8 cellular contexts compared by ENCODE assay signal in genomic region chr14:22471545-22472121, GRCh38.
DNase-seq lines count a peak whose midpoint lies in the region; ATAC-seq and TF ChIP-seq lines count a peak whose summit lies in the region.

No MANE protein-coding gene starts in this region.

- peak; percentile 69 for TF ChIP-seq RAD21 in Ishikawa (IDR thresholded peaks at IDR 0.05; ENCODE audit: low read depth)

- no TSS peak for BruUV-seq in A673 (replicated peaks; lab: Mats Ljungman, UMichigan)

- H3K4me1 Mint-ChIP-seq in naive thymus-derived CD8-positive, alpha-beta T cell = peaks cover 0 to 76% (median under 1%) of the 10 kb centered on the region in 4 donors
- H3K4me1 Mint-ChIP-seq in activated naive CD8-positive, alpha-beta T cell treated with anti-CD3 and anti-CD28 coated beads for 36 hours = no peaks in the 10 kb centered on the region

- TF ChIP-seq CTCF in A673 (conservative IDR thresholded peaks at IDR 0.05; ENCODE audit: low read depth, low read length) = peak; percentile 89
- peak; percentile 71 for TF ChIP-seq CTCF in astrocyte of the spinal cord (IDR thresholded peaks at IDR 0.05; ENCODE audit: low read depth, low read length)

- no peak for ATAC-seq in naive thymus-derived CD8-positive, alpha-beta T cell
- ATAC-seq in GM21786 (IDR thresholded peaks at IDR 0.05; ENCODE audit: unreplicated experiment) = no peak

- H3K36me3 ChIP-seq in A673 (ENCODE audit: insufficient read depth, low read length, poor library complexity, severe bottlenecking) = no peaks in the 10 kb centered on the region

- intact Hi-C loops in A673 (cut with micrococcal nuclease; ENCODE audit: unreplicated experiment) = loop anchor here (5.0 to 10.0 kb wide), 6 partner anchors 39 to 383 kb away; partner anchors contain the start of gene OXA1L

- no peaks in the 10 kb centered on the region for H3K27me3 ChIP-seq in A673 (replicated peaks; ENCODE audit: insufficient read depth, low read depth, low read length, poor library complexity)

- no peak overlapping the region for H3K4me3 Mint-ChIP-seq in naive thymus-derived CD8-positive, alpha-beta T cell
- H3K4me3 Mint-ChIP-seq in activated naive CD8-positive, alpha-beta T cell treated with anti-CD3 and anti-CD28 coated beads for 36 hours = no peak overlapping the region

- peak overlapping the region; percentile 80 for H3K27ac ChIP-seq in A673 (ENCODE audit: low read depth, low read length, poor library complexity, severe bottlenecking)

- no peaks in the 10 kb centered on the region for H3K9me3 ChIP-seq in A673 (ENCODE audit: low read depth, low read length, poor library complexity, severe bottlenecking)

- H3K27ac Mint-ChIP-seq in naive thymus-derived CD8-positive, alpha-beta T cell = peak overlapping the region in 1 of 10 donors; percentile 66
- H3K27ac Mint-ChIP-seq in activated naive CD8-positive, alpha-beta T cell treated with anti-CD3 and anti-CD28 coated beads for 36 hours = no peak overlapping the region

- TF ChIP-seq EP300 in Ishikawa (IDR thresholded peaks at IDR 0.05; ENCODE audit: borderline replicate concordance) = no peak

- peak; percentile 92 for DNase-seq in A673 (ENCODE audit: low spot score)
- DNase-seq in astrocyte of the spinal cord (ENCODE audit: low read depth, low spot score) = peak; percentile 65
- peak; percentile 81 for DNase-seq in left kidney (ENCODE audit: low read depth, low spot score)
- no peak for DNase-seq in naive thymus-derived CD8-positive, alpha-beta T cell
- DNase-seq in activated naive CD8-positive, alpha-beta T cell treated with anti-CD3 and anti-CD28 coated beads for 36 hours = no peak
- no peak for DNase-seq in cerebellum (ENCODE audit: low spot score)

- in situ Hi-C loops in astrocyte of the spinal cord (cut with HindIII; ENCODE audit: low sequenced_read_pairs) = no loop called here

- H3K36me3 Mint-ChIP-seq in naive thymus-derived CD8-positive, alpha-beta T cell = no peaks in the 10 kb centered on the region
- H3K36me3 Mint-ChIP-seq in activated naive CD8-positive, alpha-beta T cell treated with anti-CD3 and anti-CD28 coated beads for 36 hours = no peaks in the 10 kb centered on the region

- H3K4me1 ChIP-seq in A673 (ENCODE audit: insufficient read depth, low read length, poor library complexity, severe bottlenecking) = peaks cover 83% of the 10 kb centered on the region

- CTCF ChIA-PET in A673 (lab: Charles Lee) = interaction anchor here (0.7 to 3.7 kb wide), 6 partner anchors 56 to 152 kb away, joined by 3 to 47 read pairs (median 3); no protein-coding TSS in a partner anchor

- H3K4me3 ChIP-seq in A673 (ENCODE audit: low read depth, low read length, poor library complexity, severe bottlenecking) (no peak overlapping the region), astrocyte of the spinal cord (ENCODE audit: low read depth, low read length) (no peak overlapping the region)

- no peaks in the 10 kb centered on the region for H3K27me3 Mint-ChIP-seq in naive thymus-derived CD8-positive, alpha-beta T cell
- no peaks in the 10 kb centered on the region for H3K27me3 Mint-ChIP-seq in activated naive CD8-positive, alpha-beta T cell treated with anti-CD3 and anti-CD28 coated beads for 36 hours

- H3K9me3 Mint-ChIP-seq in naive thymus-derived CD8-positive, alpha-beta T cell = no peaks in the 10 kb centered on the region
- no peaks in the 10 kb centered on the region for H3K9me3 Mint-ChIP-seq in activated naive CD8-positive, alpha-beta T cell treated with anti-CD3 and anti-CD28 coated beads for 36 hours

- POLR2A ChIA-PET in A673 (lab: Charles Lee; ENCODE audit: low non-redundant PET) = interaction anchor here (0.9 to 1.1 kb wide), 2 partner anchors 40 to 53 kb away, joined by 3 read pairs; no protein-coding TSS in a partner anchor
- POLR2A ChIA-PET in naive thymus-derived CD8-positive, alpha-beta T cell (lab: Charles Lee) = no interaction called here

TF ChIP-seq in Ishikawa, 13 proteins besides CTCF, POLR2A, EP300 and RAD21:
- TF ChIP-seq TAF1 (IDR thresholded peaks at IDR 0.05; ENCODE audit: low read depth) (no peak), REST (IDR thresholded peaks at IDR 0.05; ENCODE audit: low read depth) (no peak)

Comparison
In these comparisons a context has a peak if more than half of its experiments do, and no peak if none do; other contexts are left out.
1. DNase-seq: peak in A673 (single experiment), astrocyte of the spinal cord (single experiment) and left kidney (single experiment); none in naive thymus-derived CD8-positive, alpha-beta T cell (0 of 10), activated naive CD8-positive, alpha-beta T cell treated with anti-CD3 and anti-CD28 coated beads for 36 hours (single experiment) and cerebellum (single experiment).